ENCODE assay signal across 9 cellular contexts in the genomic region with DNA sequence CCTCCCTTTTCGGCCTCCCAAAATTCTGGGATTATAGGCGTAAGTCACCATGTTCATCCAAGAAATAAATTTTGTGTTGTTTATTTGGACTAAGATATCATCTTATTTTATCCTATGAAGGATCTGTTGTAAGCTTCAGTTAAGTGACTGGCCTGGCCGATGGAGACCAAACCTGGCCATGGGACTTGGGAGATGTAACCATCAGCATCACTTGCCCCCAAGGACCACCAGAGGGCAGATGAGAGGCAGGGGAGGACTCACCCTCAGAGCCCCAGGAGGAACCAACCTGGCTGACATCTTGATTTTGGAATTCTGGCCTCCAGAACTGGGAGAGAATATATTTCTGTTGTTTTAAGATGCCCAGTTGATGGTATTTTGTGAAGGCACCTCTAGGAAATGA.
DNase-seq lines count a peak whose midpoint lies in the region; ATAC-seq, FAIRE-seq and TF ChIP-seq lines count a peak whose summit lies in the region.
"Had no signal": no experiment of that assay in that cellular context is flagged by ENCODE, and none has a peak within 500 bp of the region (broad histone marks: within the 10 kb centered on the region; RNA-seq: fewer than 3 reads in every experiment).

No MANE protein-coding gene starts in this region.

- H3K4me3 ChIP-seq in GM23338 (no peak overlapping the region), keratinocyte (ENCODE audit: control insufficient read depth in 2 of 3, extremely low read depth in 1 of 3, insufficient read depth in 2 of 3, low read depth in 1 of 3, low read length in 3 of 3) (no peak overlapping the region)

- H3K27me3 ChIP-seq in GM23338 (ENCODE audit: insufficient read depth) (no peaks in the 10 kb centered on the region), keratinocyte (ENCODE audit: control insufficient read depth, extremely low read depth, insufficient read depth, low read length) (no peaks in the 10 kb centered on the region)

- peaks cover 3% of the 10 kb centered on the region for H3K27me3 Mint-ChIP-seq in GM23338 (ENCODE audit: insufficient read depth, low read depth, poor library complexity)

- FAIRE-seq in D721Med (lab: Jason Lieb, UNC) (no peak), keratinocyte (lab: Jason Lieb, UNC) (no peak)

- no peaks in the 10 kb centered on the region for H3F3A ChIP-seq in GM23338 (replicated peaks; ENCODE audit: low read depth)

- H2AFZ ChIP-seq in GM23338 = no peak overlapping the region
- no peak overlapping the region for H2AFZ ChIP-seq in keratinocyte (ENCODE audit: control insufficient read depth, low read length)

- dilution Hi-C loops in keratinocyte (cut with MboI; ENCODE audit: extremely low pct_ligation_motif_present, low sequenced_read_pairs) = no loop called here

- H3K4me2 ChIP-seq in GM23338 = no peak overlapping the region
- H3K4me2 ChIP-seq in keratinocyte (ENCODE audit: control insufficient read depth, extremely low read depth, insufficient read depth, low read depth, low read length) = no peak overlapping the region

- H3K4me3 Mint-ChIP-seq in GM23338 = no peak overlapping the region

- H3K9ac ChIP-seq in keratinocyte (ENCODE audit: control insufficient read depth, extremely low read depth, insufficient read depth, low read length) = no peak overlapping the region

- peaks cover 5% of the 10 kb centered on the region; the same call in 2 of the 3 replicates for H3K36me3 Mint-ChIP-seq in GM23338 (ENCODE audit: low read depth)

- DNase-seq in D721Med (ENCODE audit: insufficient read length, low spot score) (no peak), GM23338 (ENCODE audit: low spot score) (peak; percentile 45), SK-MEL-5 (ENCODE audit: low read depth, low spot score) (peak; percentile 69), keratinocyte (ENCODE audit: low read depth, low spot score) (no peak), iPS-NIHi11 (ENCODE audit: low spot score) (no peak)
- DNase-seq: NCI-H1694 treated with DMSO at 0.1 percent for 48 hours had no signal

- ATAC-seq in GM23338 (peak; percentile 73), GM19397 (IDR thresholded peaks at IDR 0.05; ENCODE audit: unreplicated experiment) (no peak), HG02852 (IDR thresholded peaks at IDR 0.05; ENCODE audit: unreplicated experiment) (no peak)

- H3K36me3 ChIP-seq in GM23338 (ENCODE audit: insufficient read depth) = no peaks in the 10 kb centered on the region
- no peaks in the 10 kb centered on the region for H3K36me3 ChIP-seq in keratinocyte (ENCODE audit: control insufficient read depth in 2 of 2, extremely low read depth in 1 of 2, insufficient read depth in 2 of 2, low read length in 2 of 2)

- H3K27ac ChIP-seq in GM23338 (ENCODE audit: low read depth) = no peak overlapping the region
- H3K27ac ChIP-seq in keratinocyte (ENCODE audit: control insufficient read depth, insufficient read depth, low read length) = no peak overlapping the region
- H3K27ac ChIP-seq: epithelial cell of prostate had no signal

- H3K9me2 ChIP-seq in GM23338 (ENCODE audit: insufficient read depth) = no peaks in the 10 kb centered on the region

- no peaks in the 10 kb centered on the region for H3K9me3 ChIP-seq in keratinocyte (ENCODE audit: control insufficient read depth, low read depth, low read length)

- in situ Hi-C loops in SK-MEL-5 (cut with HindIII; ENCODE audit: low pct_unique_long_range_greater_than_20kb, low sequenced_read_pairs) = no loop called here

- H3K79me2 ChIP-seq in GM23338 (replicated peaks; ENCODE audit: insufficient read depth) (no peaks in the 10 kb centered on the region), keratinocyte (ENCODE audit: control insufficient read depth, insufficient read depth, low read length) (no peaks in the 10 kb centered on the region)

- H4K20me1 ChIP-seq in GM23338 (replicated peaks; ENCODE audit: insufficient read depth) (no peaks in the 10 kb centered on the region), keratinocyte (ENCODE audit: control insufficient read depth, extremely low read depth, insufficient read depth, low read length) (no peaks in the 10 kb centered on the region)

- H3K4me1 Mint-ChIP-seq in GM23338 = no peaks in the 10 kb centered on the region

- no peaks in the 10 kb centered on the region for H3K9me1 ChIP-seq in keratinocyte (ENCODE audit: control insufficient read depth, extremely low read depth, insufficient read depth, low read length)

- no peak overlapping the region for H3K27ac Mint-ChIP-seq in GM23338

- TF ChIP-seq CTCF in D721Med (IDR thresholded peaks at IDR 0.05; ENCODE audit: insufficient read depth, missing control alignments) (peak; percentile 29), GM23338 (conservative IDR thresholded peaks at IDR 0.05; ENCODE audit: low read depth in 2 of 2) (peak; percentile 57 to 61), keratinocyte (optimal IDR thresholded peaks at IDR 0.05 in 1 of 3, IDR thresholded peaks at IDR 0.05 in 1 of 3, conservative IDR thresholded peaks at IDR 0.05 in 1 of 3; ENCODE audit: extremely low read depth in 1 of 3, insufficient read depth in 2 of 3, low read length in 3 of 3) (peak; percentile 60 to 71 (median 69))

- peaks cover 11% of the 10 kb centered on the region for H3K9me3 Mint-ChIP-seq in GM23338

- H3K4me1 ChIP-seq in GM23338 (ENCODE audit: insufficient read depth) = no peaks in the 10 kb centered on the region
- peaks cover 3% of the 10 kb centered on the region for H3K4me1 ChIP-seq in keratinocyte (ENCODE audit: control insufficient read depth, extremely low read depth, insufficient read depth, low read length)

TF ChIP-seq in GM23338, 12 proteins besides CTCF, POLR2A, EP300 and RAD21 (continues in another document):
- TF ChIP-seq EZH2 (IDR thresholded peaks at IDR 0.05; ENCODE audit: low read depth, unreplicated experiment) = no peak
- no peak for TF ChIP-seq NANOG (IDR thresholded peaks at IDR 0.05; ENCODE audit: borderline replicate concordance)
- no peak for TF ChIP-seq JUNB (IDR thresholded peaks at IDR 0.05; ENCODE audit: unreplicated experiment)
- TF ChIP-seq, protein P1, sequence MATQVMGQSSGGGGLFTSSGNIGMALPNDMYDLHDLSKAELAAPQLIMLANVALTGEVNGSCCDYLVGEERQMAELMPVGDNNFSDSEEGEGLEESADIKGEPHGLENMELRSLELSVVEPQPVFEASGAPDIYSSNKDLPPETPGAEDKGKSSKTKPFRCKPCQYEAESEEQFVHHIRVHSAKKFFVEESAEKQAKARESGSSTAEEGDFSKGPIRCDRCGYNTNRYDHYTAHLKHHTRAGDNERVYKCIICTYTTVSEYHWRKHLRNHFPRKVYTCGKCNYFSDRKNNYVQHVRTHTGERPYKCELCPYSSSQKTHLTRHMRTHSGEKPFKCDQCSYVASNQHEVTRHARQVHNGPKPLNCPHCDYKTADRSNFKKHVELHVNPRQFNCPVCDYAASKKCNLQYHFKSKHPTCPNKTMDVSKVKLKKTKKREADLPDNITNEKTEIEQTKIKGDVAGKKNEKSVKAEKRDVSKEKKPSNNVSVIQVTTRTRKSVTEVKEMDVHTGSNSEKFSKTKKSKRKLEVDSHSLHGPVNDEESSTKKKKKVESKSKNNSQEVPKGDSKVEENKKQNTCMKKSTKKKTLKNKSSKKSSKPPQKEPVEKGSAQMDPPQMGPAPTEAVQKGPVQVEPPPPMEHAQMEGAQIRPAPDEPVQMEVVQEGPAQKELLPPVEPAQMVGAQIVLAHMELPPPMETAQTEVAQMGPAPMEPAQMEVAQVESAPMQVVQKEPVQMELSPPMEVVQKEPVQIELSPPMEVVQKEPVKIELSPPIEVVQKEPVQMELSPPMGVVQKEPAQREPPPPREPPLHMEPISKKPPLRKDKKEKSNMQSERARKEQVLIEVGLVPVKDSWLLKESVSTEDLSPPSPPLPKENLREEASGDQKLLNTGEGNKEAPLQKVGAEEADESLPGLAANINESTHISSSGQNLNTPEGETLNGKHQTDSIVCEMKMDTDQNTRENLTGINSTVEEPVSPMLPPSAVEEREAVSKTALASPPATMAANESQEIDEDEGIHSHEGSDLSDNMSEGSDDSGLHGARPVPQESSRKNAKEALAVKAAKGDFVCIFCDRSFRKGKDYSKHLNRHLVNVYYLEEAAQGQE (IDR thresholded peaks at IDR 0.05; ENCODE audit: unreplicated experiment) = no peak
- TF ChIP-seq, protein P2, sequence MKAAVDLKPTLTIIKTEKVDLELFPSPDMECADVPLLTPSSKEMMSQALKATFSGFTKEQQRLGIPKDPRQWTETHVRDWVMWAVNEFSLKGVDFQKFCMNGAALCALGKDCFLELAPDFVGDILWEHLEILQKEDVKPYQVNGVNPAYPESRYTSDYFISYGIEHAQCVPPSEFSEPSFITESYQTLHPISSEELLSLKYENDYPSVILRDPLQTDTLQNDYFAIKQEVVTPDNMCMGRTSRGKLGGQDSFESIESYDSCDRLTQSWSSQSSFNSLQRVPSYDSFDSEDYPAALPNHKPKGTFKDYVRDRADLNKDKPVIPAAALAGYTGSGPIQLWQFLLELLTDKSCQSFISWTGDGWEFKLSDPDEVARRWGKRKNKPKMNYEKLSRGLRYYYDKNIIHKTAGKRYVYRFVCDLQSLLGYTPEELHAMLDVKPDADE (IDR thresholded peaks at IDR 0.05) = no peak
- no peak for TF ChIP-seq STAT1 (IDR thresholded peaks at IDR 0.05; ENCODE audit: unreplicated experiment)

Comparison
In these comparisons a context has a peak if more than half of its experiments do, and no peak if none do; other contexts are left out.
1. DNase-seq: peak in GM23338 (single experiment) and SK-MEL-5 (single experiment); none in D721Med (single experiment), keratinocyte (single experiment) and iPS-NIHi11 (single experiment).
2. Peak in every context shown above with its lines, with median percentiles within 50 percentile points of each other: CTCF ChIP-seq.